Comparison of ENCODE assay signal across 1 cellular context in genomic region chr3:159872374-159873109, GRCh38.
TF ChIP-seq lines count a peak whose summit lies in the region.

No MANE protein-coding gene starts in this region.

TF ChIP-seq in GM12878, 131 proteins besides CTCF, POLR2A, EP300 and RAD21 (continued from another document):
- TF ChIP-seq ZNF687 (IDR thresholded peaks at IDR 0.05) = no peak
- no peak for TF ChIP-seq MYC (IDR thresholded peaks at IDR 0.05; ENCODE audit: insufficient read depth, insufficient read length, insufficient replicate concordance, low read length, severe bottlenecking)
- no peak for TF ChIP-seq CHD4 (IDR thresholded peaks at IDR 0.05)
- TF ChIP-seq NRF1 (conservative IDR thresholded peaks at IDR 0.05; ENCODE audit: low read depth, low read length) = no peak
- TF ChIP-seq, protein P1, sequence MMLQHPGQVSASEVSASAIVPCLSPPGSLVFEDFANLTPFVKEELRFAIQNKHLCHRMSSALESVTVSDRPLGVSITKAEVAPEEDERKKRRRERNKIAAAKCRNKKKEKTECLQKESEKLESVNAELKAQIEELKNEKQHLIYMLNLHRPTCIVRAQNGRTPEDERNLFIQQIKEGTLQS (IDR thresholded peaks at IDR 0.05; ENCODE audit: borderline replicate concordance, extremely low read depth, low read depth, low read length) = no peak
- TF ChIP-seq DPF2 (IDR thresholded peaks at IDR 0.05) = no peak
- TF ChIP-seq RFX5 (IDR thresholded peaks at IDR 0.05; ENCODE audit: low read depth, low read length) = no peak
- TF ChIP-seq IRF3 (IDR thresholded peaks at IDR 0.05) = no peak
